8 cellular contexts compared by ENCODE assay signal in genomic region chr9:135908334-135909204, GRCh38.
DNase-seq lines count a peak whose midpoint lies in the region; ATAC-seq and TF ChIP-seq lines count a peak whose summit lies in the region.

No MANE protein-coding gene starts in this region.

- no peaks in the 10 kb centered on the region for H3K27me3 Mint-ChIP-seq in dendritic cell treated with granulocyte-macrophage colony-stimulating factor and Interleukin-4, amounts not matched to agents 40 ng/mL and 50 ng/mL, for 4 days

- H3K9me2 ChIP-seq in MM.1S (replicated peaks; ENCODE audit: insufficient read depth, low read length): no peaks in the 10 kb centered on the region

- H4K20me1 ChIP-seq in MM.1S (ENCODE audit: insufficient read depth, low read length): no peaks in the 10 kb centered on the region

- H3K36me3 ChIP-seq in MM.1S (replicated peaks; ENCODE audit: insufficient read depth, low read length): 0 out of 2 replicates have a peak, but pooled peaks cover 1% of the 10 kb centered on the region
- H3K36me3 ChIP-seq in muscle layer of duodenum (ENCODE audit: control insufficient read depth in 1 of 2, insufficient read depth in 2 of 2, low read length in 2 of 2): peaks cover 0 to 26% of the 10 kb centered on the region in 2 donors

- no peaks in the 10 kb centered on the region for H3F3A ChIP-seq in MM.1S (ENCODE audit: insufficient read depth, low read length)

- H3K27ac Mint-ChIP-seq in dendritic cell treated with granulocyte-macrophage colony-stimulating factor and Interleukin-4, amounts not matched to agents 40 ng/mL and 50 ng/mL, for 4 days: peak overlapping the region; percentile 61

- peak overlapping the region; percentile 55; the same call in 1 of the 2 replicates for H3K9ac ChIP-seq in MM.1S (ENCODE audit: low read length)

- H3K9me3 ChIP-seq in MM.1S (replicated peaks; ENCODE audit: insufficient read depth, low read length) (no peaks in the 10 kb centered on the region), muscle layer of duodenum (ENCODE audit: control insufficient read depth in 1 of 2, low read length in 2 of 2) (peaks cover 1 to 4% of the 10 kb centered on the region in 2 donors)

- H3K9me3 Mint-ChIP-seq in dendritic cell treated with granulocyte-macrophage colony-stimulating factor and Interleukin-4, amounts not matched to agents 40 ng/mL and 50 ng/mL, for 4 days: no peaks in the 10 kb centered on the region

- ATAC-seq in GM18907 (IDR thresholded peaks at IDR 0.05; ENCODE audit: unreplicated experiment): peak; percentile 12
- no peak for ATAC-seq in GM21723 (IDR thresholded peaks at IDR 0.05; ENCODE audit: unreplicated experiment)
- ATAC-seq in HG02678 (IDR thresholded peaks at IDR 0.05; ENCODE audit: unreplicated experiment): no peak

- peaks cover 52% of the 10 kb centered on the region for H3K36me3 Mint-ChIP-seq in dendritic cell treated with granulocyte-macrophage colony-stimulating factor and Interleukin-4, amounts not matched to agents 40 ng/mL and 50 ng/mL, for 4 days (ENCODE audit: low read depth)

- peak overlapping the region; percentile 70 for H3K4me3 Mint-ChIP-seq in dendritic cell treated with granulocyte-macrophage colony-stimulating factor and Interleukin-4, amounts not matched to agents 40 ng/mL and 50 ng/mL, for 4 days

- no peaks in the 10 kb centered on the region for H3K27me3 ChIP-seq in MM.1S (replicated peaks; ENCODE audit: insufficient read depth, low read length)
- H3K27me3 ChIP-seq in muscle layer of duodenum (ENCODE audit: low read depth, low read length): no peaks in the 10 kb centered on the region

- H3K4me3 ChIP-seq in MM.1S (ENCODE audit: low read length) (peak overlapping the region; percentile 82), muscle layer of duodenum (ENCODE audit: low read depth in 1 of 2, low read length in 2 of 2) (peak overlapping the region; percentile 59 to 91)

- peaks cover 39% of the 10 kb centered on the region for H3K79me2 ChIP-seq in MM.1S (ENCODE audit: low read length)

- TF ChIP-seq CTCF in MM.1S (IDR thresholded peaks at IDR 0.05; ENCODE audit: low read length): no peak

- H3K4me1 ChIP-seq in MM.1S (ENCODE audit: low read length): peaks cover 13% of the 10 kb centered on the region
- peaks cover 21 to 35% of the 10 kb centered on the region in 2 donors for H3K4me1 ChIP-seq in muscle layer of duodenum (ENCODE audit: control insufficient read depth in 1 of 2, insufficient read depth in 2 of 2, low read length in 2 of 2)

- intact Hi-C loops in dendritic cell treated with granulocyte-macrophage colony-stimulating factor and Interleukin-4, amounts not matched to agents 40 ng/mL and 50 ng/mL, for 4 days (cut with micrococcal nuclease): no loop called here

- peaks cover 69% of the 10 kb centered on the region for H3K4me1 Mint-ChIP-seq in dendritic cell treated with granulocyte-macrophage colony-stimulating factor and Interleukin-4, amounts not matched to agents 40 ng/mL and 50 ng/mL, for 4 days (ENCODE audit: low read depth)

- peak overlapping the region; percentile 93 for H3K4me2 ChIP-seq in MM.1S (ENCODE audit: low read depth, low read length)

- H3K27ac ChIP-seq in MM.1S (ENCODE audit: low read length): no peak overlapping the region
- no peak overlapping the region for H3K27ac ChIP-seq in muscle layer of duodenum (ENCODE audit: low read length)

- DNase-seq in MM.1S (no peak), LoVo (ENCODE audit: low spot score) (no peak)
- DNase-seq in stimulated activated naive CD4-positive, alpha-beta T cell treated with Interleukin-2 at 50 U/mL for 16 hours (lab: John Stamatoyannopoulos, UW): no peak

- peak overlapping the region; percentile 88 for H2AFZ ChIP-seq in MM.1S (ENCODE audit: low read length)
